ENCODE assay signal across 33 cellular contexts in genomic region chr11:36282926-36283325, GRCh38.
"Had no signal": no experiment of that assay in that cellular context is flagged by ENCODE, and none has a peak within 500 bp of the region (broad histone marks: within the 10 kb centered on the region; RNA-seq: fewer than 3 reads in every experiment).

No MANE protein-coding gene starts in this region.

- H3K27me3 ChIP-seq: ascending aorta, breast epithelium, cardiac muscle cell, dorsolateral prefrontal cortex, esophagus squamous epithelium had no signal

- H3K9me3 Mint-ChIP-seq: activated CD4-positive, alpha-beta memory T cell treated with anti-CD3 and anti-CD28 coated beads, Interleukin-2, amount 10 ng/mL, durations not matched to agents 7 days and 5 days; activated CD4-positive, alpha-beta T cell treated with anti-CD3 and anti-CD28 coated beads, Interleukin-2, amount 10 ng/mL, durations not matched to agents 7 days and 5 days; activated T-helper 1 cell treated with anti-CD3 and anti-CD28 coated beads, Interleukin-12 subunit alpha, Interleukin-12 subunit beta, Interleukin-2, Interleukin-4 antibody, amounts not matched to agents 30 ng/mL and 10 ng/mL and 1 ng/mL, durations not matched to agents 14 hours and 24 hours and 36 hours; dendritic cell treated with granulocyte-macrophage colony-stimulating factor and Interleukin-4, amounts not matched to agents 40 ng/mL and 50 ng/mL, for 4 days; effector memory CD8-positive, alpha-beta T cell had no signal

- H3K4me1 Mint-ChIP-seq: WTC11 had no signal

- FAIRE-seq: endometrium, endothelial cell of umbilical vein, frontal cortex had no signal

- H3K4me1 ChIP-seq: ascending aorta, breast epithelium had no signal

- H3K36me3 Mint-ChIP-seq: activated CD8-positive, alpha-beta memory T cell treated with anti-CD3 and anti-CD28 coated beads, Interleukin-2, amount 10 ng/mL, durations not matched to agents 7 days and 5 days; WTC11 had no signal

- ATAC-seq: activated CD8-positive, alpha-beta memory T cell treated with anti-CD3 and anti-CD28 coated beads, Interleukin-2, amount 10 ng/mL, durations not matched to agents 7 days and 5 days; effector memory CD8-positive, alpha-beta T cell; WTC11 had no signal

- H3K27ac ChIP-seq: ascending aorta, breast epithelium, cardiac muscle cell, coronary artery, dorsolateral prefrontal cortex, epithelial cell of prostate, esophagus squamous epithelium, VCaP had no signal

- DNase-seq: activated CD4-positive, alpha-beta memory T cell treated with anti-CD3 and anti-CD28 coated beads, Interleukin-2, amount 10 ng/mL, durations not matched to agents 7 days and 5 days; activated CD4-positive, alpha-beta T cell treated with anti-CD3 and anti-CD28 coated beads for 1 hour; activated CD4-positive, alpha-beta T cell treated with anti-CD3 and anti-CD28 coated beads for 4 hours; activated CD4-positive, alpha-beta T cell treated with anti-CD3 and anti-CD28 coated beads, Interleukin-2, amount 10 ng/mL, durations not matched to agents 7 days and 5 days; activated CD4-positive, alpha-beta T cell treated with anti-CD3 and anti-CD28 coated beads, Interleukin-2, amount 50 U/mL, for 4 hours; activated CD8-positive, alpha-beta memory T cell treated with anti-CD3 and anti-CD28 coated beads, Interleukin-2, amount 10 ng/mL, durations not matched to agents 7 days and 5 days; activated CD8-positive, alpha-beta memory T cell treated with anti-CD3 and anti-CD28 coated beads, Interleukin-2, amount 50 U/mL, for 4 hours; activated gamma-delta T cell; activated naive CD4-positive, alpha-beta T cell; activated naive CD4-positive, alpha-beta T cell treated with anti-CD3 and anti-CD28 coated beads, Interleukin-2, amount 50 U/mL, for 16 hours; activated T-cell treated with anti-CD3 and anti-CD28 coated beads, Interleukin-2, amount 50 U/mL, for 1 hour; activated T-cell treated with anti-CD3 and anti-CD28 coated beads, Interleukin-2, amount 50 U/mL, for 48 hours; central memory CD4-positive, alpha-beta T cell; cerebellar nuclear complex; dorsolateral prefrontal cortex; effector CD4-positive, alpha-beta T cell; effector memory CD8-positive, alpha-beta T cell; esophagus squamous epithelium; T-helper 2 cell had no signal

- H3K27me3 Mint-ChIP-seq: activated CD4-positive, alpha-beta memory T cell treated with anti-CD3 and anti-CD28 coated beads, Interleukin-2, amount 10 ng/mL, durations not matched to agents 7 days and 5 days; activated CD4-positive, alpha-beta T cell treated with anti-CD3 and anti-CD28 coated beads, Interleukin-2, amount 10 ng/mL, durations not matched to agents 7 days and 5 days; activated CD8-positive, alpha-beta memory T cell treated with anti-CD3 and anti-CD28 coated beads, Interleukin-2, amount 10 ng/mL, durations not matched to agents 7 days and 5 days; activated naive CD8-positive, alpha-beta T cell; dendritic cell treated with granulocyte-macrophage colony-stimulating factor and Interleukin-4, amounts not matched to agents 40 ng/mL and 50 ng/mL, for 4 days; effector memory CD8-positive, alpha-beta T cell had no signal

- H3K36me3 ChIP-seq: breast epithelium, cardiac muscle cell had no signal

- H3K4me3 Mint-ChIP-seq: activated CD4-positive, alpha-beta memory T cell treated with anti-CD3 and anti-CD28 coated beads, Interleukin-2, amount 10 ng/mL, durations not matched to agents 7 days and 5 days; activated CD4-positive, alpha-beta T cell treated with anti-CD3 and anti-CD28 coated beads, Interleukin-2, amount 10 ng/mL, durations not matched to agents 7 days and 5 days; activated CD8-positive, alpha-beta memory T cell treated with anti-CD3 and anti-CD28 coated beads, Interleukin-2, amount 10 ng/mL, durations not matched to agents 7 days and 5 days; activated naive CD8-positive, alpha-beta T cell; activated T-helper 1 cell treated with anti-CD3 and anti-CD28 coated beads, Interleukin-12 subunit alpha, Interleukin-12 subunit beta, Interleukin-2, Interleukin-4 antibody, amounts not matched to agents 30 ng/mL and 10 ng/mL and 1 ng/mL, durations not matched to agents 14 hours and 24 hours and 36 hours; brain; dendritic cell treated with granulocyte-macrophage colony-stimulating factor and Interleukin-4, amounts not matched to agents 40 ng/mL and 50 ng/mL, for 4 days; effector memory CD8-positive, alpha-beta T cell; WTC11 had no signal

- H3K27ac Mint-ChIP-seq: activated CD4-positive, alpha-beta memory T cell treated with anti-CD3 and anti-CD28 coated beads, Interleukin-2, amount 10 ng/mL, durations not matched to agents 7 days and 5 days; activated CD4-positive, alpha-beta T cell treated with anti-CD3 and anti-CD28 coated beads, Interleukin-2, amount 10 ng/mL, durations not matched to agents 7 days and 5 days; activated CD8-positive, alpha-beta memory T cell treated with anti-CD3 and anti-CD28 coated beads, Interleukin-2, amount 10 ng/mL, durations not matched to agents 7 days and 5 days; activated naive CD8-positive, alpha-beta T cell; activated T-helper 1 cell treated with anti-CD3 and anti-CD28 coated beads, Interleukin-12 subunit alpha, Interleukin-12 subunit beta, Interleukin-2, Interleukin-4 antibody, amounts not matched to agents 30 ng/mL and 10 ng/mL and 1 ng/mL, durations not matched to agents 14 hours and 24 hours and 36 hours; brain; dendritic cell treated with granulocyte-macrophage colony-stimulating factor and Interleukin-4, amounts not matched to agents 40 ng/mL and 50 ng/mL, for 4 days; WTC11 had no signal

- H3K9me3 ChIP-seq: ascending aorta, esophagus squamous epithelium had no signal

- H3K4me3 ChIP-seq: ascending aorta, breast epithelium, cardiac muscle cell, coronary artery, dorsolateral prefrontal cortex, esophagus squamous epithelium had no signal
